16 cellular contexts compared by ENCODE assay signal in the genomic region with DNA sequence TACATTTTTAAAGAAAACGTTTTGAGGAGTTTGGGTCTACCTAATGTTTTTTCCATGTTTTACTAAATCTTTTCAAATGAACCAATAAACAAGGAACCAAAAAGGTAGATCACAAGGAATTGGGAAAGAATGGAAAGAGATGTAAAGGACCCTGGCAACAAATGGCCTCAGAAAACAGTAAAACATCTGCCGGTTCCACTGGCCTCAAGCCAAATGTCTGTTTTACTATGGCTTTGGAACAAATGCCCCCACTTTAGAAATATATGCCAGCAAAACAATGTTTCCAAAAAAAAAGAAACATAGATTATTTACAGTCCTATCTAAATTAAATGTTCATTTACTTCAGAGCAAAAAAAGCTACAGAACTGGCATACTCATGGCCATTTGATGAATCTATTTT. TPM values are rescaled to one million over a fixed set of nuclear protein-coding genes. Genes with fewer than 3 reads are reported as not detected.
DNase-seq lines count a peak whose midpoint lies in the region; ATAC-seq and TF ChIP-seq lines count a peak whose summit lies in the region.
"Had no signal": no experiment of that assay in that cellular context is flagged by ENCODE, and none has a peak within 500 bp of the region (broad histone marks: within the 10 kb centered on the region; RNA-seq: fewer than 3 reads in every experiment).

No MANE protein-coding gene starts in this region.

- no peak for ATAC-seq in GM19397 (IDR thresholded peaks at IDR 0.05; ENCODE audit: unreplicated experiment)
- no peak for ATAC-seq in HG03135 (IDR thresholded peaks at IDR 0.05; ENCODE audit: unreplicated experiment)
- no peak for ATAC-seq in HG02870 (IDR thresholded peaks at IDR 0.05; ENCODE audit: unreplicated experiment)
- ATAC-seq: stimulated activated memory B cell treated with anti-CD40 and anti-IgM and Interleukin-4, amounts not matched to agents 10 μg/mL and 1 μg/mL and 100 μg/mL, for 72 hours had no signal

- peaks cover 35% of the 10 kb centered on the region for H3K36me3 Mint-ChIP-seq in HFFc6 (ENCODE audit: low read depth)

- H3K4me1 Mint-ChIP-seq in HFFc6 (ENCODE audit: low read depth) = peaks cover 4% of the 10 kb centered on the region

- H3K4me3 ChIP-seq in fibroblast of pulmonary artery (replicated peaks; ENCODE audit: low read depth, low read length) = no peak overlapping the region
- H3K4me3 ChIP-seq: lung, upper lobe of left lung had no signal

- H3K4me3 Mint-ChIP-seq in HFFc6 = peak overlapping the region; percentile 45
- H3K4me3 Mint-ChIP-seq: stimulated activated memory B cell treated with anti-CD40 and anti-IgM and Interleukin-4, amounts not matched to agents 10 μg/mL and 1 μg/mL and 100 μg/mL, for 72 hours had no signal

- H3K27ac Mint-ChIP-seq in HFFc6 = no peak overlapping the region
- H3K27ac Mint-ChIP-seq: stimulated activated memory B cell treated with anti-CD40 and anti-IgM and Interleukin-4, amounts not matched to agents 10 μg/mL and 1 μg/mL and 100 μg/mL, for 72 hours had no signal

- no peaks in the 10 kb centered on the region for H3K9me3 Mint-ChIP-seq in HFFc6
- H3K9me3 Mint-ChIP-seq: stimulated activated memory B cell treated with anti-CD40 and anti-IgM and Interleukin-4, amounts not matched to agents 10 μg/mL and 1 μg/mL and 100 μg/mL, for 72 hours had no signal

- no peaks in the 10 kb centered on the region for H3K27me3 Mint-ChIP-seq in HFFc6 (ENCODE audit: insufficient read depth)
- H3K27me3 Mint-ChIP-seq: stimulated activated memory B cell treated with anti-CD40 and anti-IgM and Interleukin-4, amounts not matched to agents 10 μg/mL and 1 μg/mL and 100 μg/mL, for 72 hours had no signal

- peak; percentile 11 for DNase-seq in DMS53 (lab: John Stamatoyannopoulos, UW)
- no peak for DNase-seq in DMS53 treated with DMSO at 0.1 percent for 48 hours (lab: John Stamatoyannopoulos, UW; ENCODE audit: unreplicated experiment)
- no peak for DNase-seq in HFFc6
- DNase-seq in RPMI8226 = peak; percentile 8
- peak; percentile 16 for DNase-seq in fibroblast of pulmonary artery (ENCODE audit: low read depth)
- DNase-seq: 8988T; activated effector memory CD4-positive, alpha-beta T cell treated with anti-CD3 and anti-CD28 coated beads, Interleukin-2, amount 50 U/mL, for 16 hours; dorsolateral prefrontal cortex; NCI-H526; SIG-M5; upper lobe of left lung had no signal

- no peak for TF ChIP-seq CTCF in HFFc6 (IDR thresholded peaks at IDR 0.05)
- no peak for TF ChIP-seq CTCF in fibroblast of pulmonary artery (IDR thresholded peaks at IDR 0.05; ENCODE audit: low read length, missing control alignments)

RNA-seq across cellular contexts. Expression of a gene that starts 3.0 kb away (rescaled TPM):
- 10 to 100 TPM; 12.5 to 17.4 (median 15.3) TPM for total RNA-seq in HFFc6 (2021; fragmentation: NEBNext Ultra II Directional; extraction: Animal tissue kit (Norgen Biotek cat#: 25700))

RNA-seq across cellular contexts. Expression of a gene that starts 3.2 kb away (rescaled TPM):
- total RNA-seq in HFFc6 (2021; fragmentation: NEBNext Ultra II Directional; extraction: Animal tissue kit (Norgen Biotek cat#: 25700)) = 10 to 100 TPM in 5 of 6 experiments, 1 to 10 TPM in 1; 9.7 to 13.8 (median 11.1) TPM

Comparison
In these comparisons a context has a peak if more than half of its experiments do, and no peak if none do; other contexts are left out.
1. DNase-seq: peak in DMS53 (single experiment), RPMI8226 (single experiment) and fibroblast of pulmonary artery (single experiment); none in DMS53 treated with DMSO at 0.1 percent for 48 hours (single experiment) and HFFc6 (single experiment).